In the genomic region with DNA sequence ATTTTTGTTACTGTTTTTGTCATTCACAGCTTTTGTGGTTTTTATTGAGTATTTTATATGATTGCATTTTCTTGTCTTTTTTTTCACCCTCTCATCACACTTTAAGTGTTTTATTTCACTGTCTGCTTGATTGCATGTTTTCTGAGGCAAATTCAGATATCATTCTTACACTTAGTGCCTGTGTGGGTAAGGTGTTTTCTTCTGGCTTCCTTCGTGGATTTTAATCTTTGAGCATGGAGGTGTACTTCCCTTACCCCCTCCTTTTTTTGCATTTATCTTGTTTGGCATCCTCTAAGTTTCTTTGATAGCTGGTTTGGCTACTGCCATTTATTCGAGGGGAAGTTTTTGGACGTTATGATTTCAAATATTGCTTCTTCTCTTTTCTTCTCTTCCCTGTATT, we compare ENCODE assay signal across 14 cellular contexts.
DNase-seq lines count a peak whose midpoint lies in the region; ATAC-seq, FAIRE-seq and TF ChIP-seq lines count a peak whose summit lies in the region.
"Had no signal": no experiment of that assay in that cellular context is flagged by ENCODE, and none has a peak within 500 bp of the region (broad histone marks: within the 10 kb centered on the region; RNA-seq: fewer than 3 reads in every experiment).

No MANE protein-coding gene starts in this region.

- BruUV-seq in Panc1 (replicated peaks; lab: Mats Ljungman, UMichigan): TSS peak; percentile 29

- peaks cover 18% of the 10 kb centered on the region for H3K4me1 ChIP-seq in Panc1 (ENCODE audit: control insufficient read depth, insufficient read depth, low read length)
- peaks cover 8 to 13% (median 9%) of the 10 kb centered on the region in 3 donors for H3K4me1 ChIP-seq in skeletal muscle tissue (ENCODE audit: control insufficient read depth in 3 of 3, insufficient read depth in 3 of 3, low read length in 3 of 3)
- H3K4me1 ChIP-seq in smooth muscle cell (ENCODE audit: low read depth): no peaks in the 10 kb centered on the region

- H3K27ac ChIP-seq in Panc1 (ENCODE audit: low read length): no peak overlapping the region; the same call in 1 of the 2 replicates
- peak overlapping the region; percentile 73 for H3K27ac ChIP-seq in skeletal muscle tissue (ENCODE audit: low read depth, low read length)
- no peak overlapping the region for H3K27ac ChIP-seq in smooth muscle cell (ENCODE audit: low read depth)
- H3K27ac ChIP-seq: RWPE1 had no signal

- DNase-seq in natural killer cell (no peak), Panc1 (ENCODE audit: low read depth, low spot score) (no peak), smooth muscle cell (lab: John Stamatoyannopoulos, UW; ENCODE audit: unreplicated experiment) (no peak), anterior cingulate cortex (lab: John Stamatoyannopoulos, UW) (no peak), pons (ENCODE audit: low spot score) (no peak)
- DNase-seq in natural killer cell treated with Interleukin-12 subunit alpha and Interleukin-12 subunit beta and Interleukin-15 and Interleukin-18, amount 100 ng/mL, for 72 hours (ENCODE audit: low spot score): no peak
- DNase-seq: Calu3, NCI-H1105, NCI-H1694 treated with DMSO at 0.1 percent for 48 hours, NCI-H446 treated with DMSO at 0.1 percent for 48 hours, NCI-H748 treated with DMSO at 0.1 percent for 48 hours had no signal

- H3K27me3 Mint-ChIP-seq in natural killer cell (ENCODE audit: low read depth in 2 of 2): no peaks in the 10 kb centered on the region
- H3K27me3 Mint-ChIP-seq in natural killer cell treated with Interleukin-12 subunit alpha and Interleukin-12 subunit beta and Interleukin-15 and Interleukin-18, amount 100 ng/mL, for 72 hours: no peaks in the 10 kb centered on the region

- in situ Hi-C loops in Panc1 (cut with HindIII; ENCODE audit: low pct_unique_long_range_greater_than_20kb, low sequenced_read_pairs): no loop called here

- peak; percentile 9 for FAIRE-seq in islet of Langerhans (lab: Jason Lieb, UNC)

- H3K4me3 Mint-ChIP-seq in natural killer cell: peak overlapping the region; percentile 18
- no peak overlapping the region for H3K4me3 Mint-ChIP-seq in natural killer cell treated with Interleukin-12 subunit alpha and Interleukin-12 subunit beta and Interleukin-15 and Interleukin-18, amount 100 ng/mL, for 72 hours

- H3F3A ChIP-seq in smooth muscle cell (ENCODE audit: low read depth): no peaks in the 10 kb centered on the region

- 93% methylated on average over 3 of the region's 3 CpGs for WGBS in smooth muscle cell (ENCODE audit: low lambda C conversion rate)

- H3K9ac ChIP-seq in skeletal muscle tissue (ENCODE audit: low read depth in 1 of 3, low read length in 3 of 3) (no peak overlapping the region), smooth muscle cell (ENCODE audit: low read depth) (no peak overlapping the region)

- no peak overlapping the region for H3K4me3 ChIP-seq in Panc1 (ENCODE audit: low read depth in 2 of 2, low read length in 2 of 2)
- H3K4me3 ChIP-seq in skeletal muscle tissue (ENCODE audit: low read length in 3 of 3): no peak overlapping the region
- H3K4me3 ChIP-seq in smooth muscle cell: no peak overlapping the region

- CTCF ChIA-PET in Panc1 (lab: Charles Lee): no interaction called here

- H3K9me3 ChIP-seq in Panc1 (ENCODE audit: control insufficient read depth, insufficient read depth, low read depth, low read length) (no peaks in the 10 kb centered on the region), skeletal muscle tissue (ENCODE audit: control insufficient read depth in 3 of 3, low read length in 3 of 3) (no peaks in the 10 kb centered on the region), smooth muscle cell (replicated peaks; ENCODE audit: low read depth) (no peaks in the 10 kb centered on the region)

- no peaks in the 10 kb centered on the region for H3K9me3 Mint-ChIP-seq in natural killer cell
- H3K9me3 Mint-ChIP-seq in natural killer cell treated with Interleukin-12 subunit alpha and Interleukin-12 subunit beta and Interleukin-15 and Interleukin-18, amount 100 ng/mL, for 72 hours: no peaks in the 10 kb centered on the region

- H3K4me1 Mint-ChIP-seq in natural killer cell: peaks cover 16 to 19% of the 10 kb centered on the region in 2 donors
- H3K4me1 Mint-ChIP-seq in natural killer cell treated with Interleukin-12 subunit alpha and Interleukin-12 subunit beta and Interleukin-15 and Interleukin-18, amount 100 ng/mL, for 72 hours (ENCODE audit: low read depth in 2 of 2): peaks cover 24% of the 10 kb centered on the region in 2 donors

- H3K4me2 ChIP-seq in smooth muscle cell: no peak overlapping the region

- H3K36me3 ChIP-seq in Panc1 (ENCODE audit: control insufficient read depth, insufficient read depth, low read length) (no peaks in the 10 kb centered on the region), skeletal muscle tissue (ENCODE audit: control insufficient read depth in 3 of 3, insufficient read depth in 3 of 3, low read length in 3 of 3) (no peaks in the 10 kb centered on the region), smooth muscle cell (ENCODE audit: low read depth) (no peaks in the 10 kb centered on the region)

- TF ChIP-seq CTCF in natural killer cell (IDR thresholded peaks at IDR 0.05) (no peak), Panc1 (IDR thresholded peaks at IDR 0.05) (no peak), smooth muscle cell (IDR thresholded peaks at IDR 0.05; ENCODE audit: borderline replicate concordance, insufficient read depth, poor library complexity, severe bottlenecking) (no peak)

- intact Hi-C loops in natural killer cell (cut with micrococcal nuclease): no loop called here
- intact Hi-C loops in Panc1 (cut with micrococcal nuclease; ENCODE audit: unreplicated experiment): no loop called here

- POLR2A ChIA-PET in Panc1 (lab: Charles Lee): interaction anchor here (0.6 kb wide), 1 partner anchor 20 kb away, joined by 8 read pairs; no protein-coding TSS in a partner anchor

- H3K79me2 ChIP-seq in smooth muscle cell (ENCODE audit: low read depth): peaks cover 61% of the 10 kb centered on the region

- H3K27me3 ChIP-seq in Panc1 (ENCODE audit: control insufficient read depth, insufficient read depth, low read length) (no peaks in the 10 kb centered on the region), skeletal muscle tissue (ENCODE audit: control insufficient read depth in 3 of 3, insufficient read depth in 3 of 3, low read length in 3 of 3) (no peaks in the 10 kb centered on the region), smooth muscle cell (ENCODE audit: low read depth) (no peaks in the 10 kb centered on the region)

- H3K27ac Mint-ChIP-seq in natural killer cell: peak overlapping the region in 1 of 2 donors; percentile 33
- H3K27ac Mint-ChIP-seq in natural killer cell treated with Interleukin-12 subunit alpha and Interleukin-12 subunit beta and Interleukin-15 and Interleukin-18, amount 100 ng/mL, for 72 hours: peak overlapping the region in 1 of 2 donors; percentile 3

- peaks cover 74% of the 10 kb centered on the region for H4K20me1 ChIP-seq in smooth muscle cell (ENCODE audit: low read depth)

- ATAC-seq in natural killer cell (peak in 2 of 3 donors; percentile 21 to 69), Panc1 (no peak)
- no peak for ATAC-seq in natural killer cell treated with Interleukin-12 subunit alpha and Interleukin-12 subunit beta and Interleukin-15 and Interleukin-18, amount 100 ng/mL, for 72 hours

- no peak overlapping the region for H2AFZ ChIP-seq in smooth muscle cell (ENCODE audit: low read depth)

- H3K36me3 Mint-ChIP-seq in natural killer cell: no peaks in the 10 kb centered on the region
- H3K36me3 Mint-ChIP-seq in natural killer cell treated with Interleukin-12 subunit alpha and Interleukin-12 subunit beta and Interleukin-15 and Interleukin-18, amount 100 ng/mL, for 72 hours: peaks cover 6% of the 10 kb centered on the region

Comparison
In these comparisons a context has a peak if more than half of its experiments do, and no peak if none do; other contexts are left out.
1. ATAC-seq: peak in natural killer cell (2 of 3); none in natural killer cell treated with Interleukin-12 subunit alpha and Interleukin-12 subunit beta and Interleukin-15 and Interleukin-18, amount 100 ng/mL, for 72 hours (0 of 2) and Panc1 (single experiment).